ENCODE assay signal across 15 cellular contexts in the genomic region with DNA sequence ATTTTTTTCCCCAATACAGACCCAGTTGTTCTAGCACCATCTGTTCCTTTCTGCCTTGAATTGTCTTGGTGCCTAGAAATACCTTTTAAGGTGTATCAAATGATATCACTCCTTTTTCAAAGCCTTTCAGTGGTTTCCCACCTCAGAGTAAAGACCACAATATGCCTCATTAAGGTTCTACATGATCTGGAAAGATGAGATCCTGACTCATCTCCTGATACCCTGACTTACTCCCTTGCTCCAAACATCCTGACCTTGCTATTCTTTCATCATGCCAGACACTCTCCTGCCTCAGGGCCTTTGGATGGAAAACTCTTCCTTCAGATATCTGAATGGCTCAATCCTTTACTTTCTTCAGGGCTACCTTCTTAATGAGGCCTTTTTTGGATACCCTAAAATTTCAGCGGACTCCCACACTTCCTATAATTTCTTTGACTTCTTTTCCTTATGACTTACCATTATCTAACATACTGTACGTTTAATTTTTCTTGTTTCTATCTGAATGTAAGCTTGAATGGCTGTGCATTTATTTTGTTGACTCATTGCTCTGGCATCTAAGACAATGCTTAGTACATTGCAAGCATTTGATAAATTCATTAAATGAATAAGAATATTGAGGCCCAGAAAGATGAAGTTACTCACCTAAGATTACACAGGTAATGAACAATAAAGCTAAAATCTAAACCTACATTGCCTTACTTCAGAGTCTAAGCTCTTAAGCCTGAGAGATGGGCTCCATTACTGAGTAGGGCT. TPM values are rescaled to one million over a fixed set of nuclear protein-coding genes. Genes with fewer than 3 reads are reported as not detected.
DNase-seq lines count a peak whose midpoint lies in the region; ATAC-seq lines count a peak whose summit lies in the region.
"Had no signal": no experiment of that assay in that cellular context is flagged by ENCODE, and none has a peak within 500 bp of the region (broad histone marks: within the 10 kb centered on the region; RNA-seq: fewer than 3 reads in every experiment).

No MANE protein-coding gene starts in this region.

- no peak overlapping the region for H3K4me3 Mint-ChIP-seq in activated T-helper 17 cell treated with anti-CD3 and anti-CD28 coated beads, Interleukin-2, amount 50 U/mL, for 72 hours
- H3K4me3 Mint-ChIP-seq: naive B cell, T-helper 17 cell had no signal

- ATAC-seq in activated CD4-positive, CD25-positive, alpha-beta regulatory T cell treated with anti-CD3 and anti-CD28 coated beads, Interleukin-2, amount 50 U/mL, for 24 hours, result peak; percentile 17 to 33
- ATAC-seq in activated T-helper 17 cell treated with anti-CD3 and anti-CD28 coated beads, Interleukin-2, amount 50 U/mL, for 72 hours (replicated peaks), result peak; percentile 68
- ATAC-seq in HG02938 (IDR thresholded peaks at IDR 0.05; ENCODE audit: unreplicated experiment) (no peak), GM19397 (IDR thresholded peaks at IDR 0.05; ENCODE audit: unreplicated experiment) (no peak)
- ATAC-seq: T-helper 17 cell had no signal

- peak overlapping the region; percentile 40 for H3K27ac Mint-ChIP-seq in activated T-helper 17 cell treated with anti-CD3 and anti-CD28 coated beads, Interleukin-2, amount 50 U/mL, for 72 hours
- H3K27ac Mint-ChIP-seq: T-helper 17 cell had no signal

- H3K4me1 Mint-ChIP-seq in activated T-helper 17 cell treated with anti-CD3 and anti-CD28 coated beads, Interleukin-2, amount 50 U/mL, for 72 hours, result peaks cover 23% of the 10 kb centered on the region

- no peak for DNase-seq in activated CD4-positive, CD25-positive, alpha-beta regulatory T cell (lab: John Stamatoyannopoulos, UW)
- DNase-seq in EH (ENCODE audit: low read depth) (peak; percentile 17), iris pigment epithelial cell (ENCODE audit: low read depth) (peak; percentile 31), NOMO-1 treated with DMSO at 0.1 percent for 48 hours (lab: John Stamatoyannopoulos, UW; ENCODE audit: unreplicated experiment) (no peak)
- DNase-seq: KG1; left colon; naive B cell; occipital lobe; stimulated activated CD4-positive, alpha-beta T cell treated with anti-CD3 and anti-CD28 coated beads, Interleukin-2, amount 100 ng/mL, for 48 hours; stimulated activated naive CD4-positive, alpha-beta T cell treated with Interleukin-2 at 50 U/mL for 16 hours; T-helper 17 cell had no signal

- no peaks in the 10 kb centered on the region for H3K9me3 Mint-ChIP-seq in activated T-helper 17 cell treated with anti-CD3 and anti-CD28 coated beads, Interleukin-2, amount 50 U/mL, for 72 hours
- H3K9me3 Mint-ChIP-seq: naive B cell had no signal

- H3K36me3 Mint-ChIP-seq in activated T-helper 17 cell treated with anti-CD3 and anti-CD28 coated beads, Interleukin-2, amount 50 U/mL, for 72 hours (ENCODE audit: low read depth), result peaks cover 55% of the 10 kb centered on the region

- no peaks in the 10 kb centered on the region for H3K27me3 Mint-ChIP-seq in activated T-helper 17 cell treated with anti-CD3 and anti-CD28 coated beads, Interleukin-2, amount 50 U/mL, for 72 hours
- H3K27me3 Mint-ChIP-seq: naive B cell, T-helper 17 cell had no signal

RNA-seq across cellular contexts. Expression of gene FLOT2, which starts 19.2 kb away (rescaled TPM):
- total RNA-seq in activated T-helper 17 cell treated with anti-CD3 and anti-CD28 coated beads, Interleukin-2, amount 50 U/mL, for 72 hours, result 100 to 1,000 TPM in 1 of 2 donors, 10 to 100 TPM in 1; 85.8 to 113 TPM

RNA-seq across cellular contexts. Expression of gene ERAL1, which starts 23.5 kb away (rescaled TPM):
- total RNA-seq in activated T-helper 17 cell treated with anti-CD3 and anti-CD28 coated beads, Interleukin-2, amount 50 U/mL, for 72 hours, result 10 to 100 TPM; 38.2 to 60.2 TPM

RNA-seq across cellular contexts. Expression of gene DHRS13, which starts 24.5 kb away (rescaled TPM):
- 10 to 100 TPM; 24.9 to 82.1 TPM for total RNA-seq in activated T-helper 17 cell treated with anti-CD3 and anti-CD28 coated beads, Interleukin-2, amount 50 U/mL, for 72 hours

RNA-seq across cellular contexts. Expression of gene FAM222B, which starts 35.7 kb away (rescaled TPM):
- total RNA-seq in activated T-helper 17 cell treated with anti-CD3 and anti-CD28 coated beads, Interleukin-2, amount 50 U/mL, for 72 hours, result 10 to 100 TPM; 18.7 to 25.1 TPM

Comparison
In these comparisons a context has a peak if more than half of its experiments do, and no peak if none do; other contexts are left out.
1. ATAC-seq: peak in activated CD4-positive, CD25-positive, alpha-beta regulatory T cell treated with anti-CD3 and anti-CD28 coated beads, Interleukin-2, amount 50 U/mL, for 24 hours (2 of 2) and activated T-helper 17 cell treated with anti-CD3 and anti-CD28 coated beads, Interleukin-2, amount 50 U/mL, for 72 hours (single experiment); none in HG02938 (single experiment) and GM19397 (single experiment).
2. DNase-seq: peak in EH (single experiment) and iris pigment epithelial cell (single experiment); none in activated CD4-positive, CD25-positive, alpha-beta regulatory T cell (0 of 4) and NOMO-1 treated with DMSO at 0.1 percent for 48 hours (single experiment).